1 cellular context compared by ENCODE assay signal in the genomic region with DNA sequence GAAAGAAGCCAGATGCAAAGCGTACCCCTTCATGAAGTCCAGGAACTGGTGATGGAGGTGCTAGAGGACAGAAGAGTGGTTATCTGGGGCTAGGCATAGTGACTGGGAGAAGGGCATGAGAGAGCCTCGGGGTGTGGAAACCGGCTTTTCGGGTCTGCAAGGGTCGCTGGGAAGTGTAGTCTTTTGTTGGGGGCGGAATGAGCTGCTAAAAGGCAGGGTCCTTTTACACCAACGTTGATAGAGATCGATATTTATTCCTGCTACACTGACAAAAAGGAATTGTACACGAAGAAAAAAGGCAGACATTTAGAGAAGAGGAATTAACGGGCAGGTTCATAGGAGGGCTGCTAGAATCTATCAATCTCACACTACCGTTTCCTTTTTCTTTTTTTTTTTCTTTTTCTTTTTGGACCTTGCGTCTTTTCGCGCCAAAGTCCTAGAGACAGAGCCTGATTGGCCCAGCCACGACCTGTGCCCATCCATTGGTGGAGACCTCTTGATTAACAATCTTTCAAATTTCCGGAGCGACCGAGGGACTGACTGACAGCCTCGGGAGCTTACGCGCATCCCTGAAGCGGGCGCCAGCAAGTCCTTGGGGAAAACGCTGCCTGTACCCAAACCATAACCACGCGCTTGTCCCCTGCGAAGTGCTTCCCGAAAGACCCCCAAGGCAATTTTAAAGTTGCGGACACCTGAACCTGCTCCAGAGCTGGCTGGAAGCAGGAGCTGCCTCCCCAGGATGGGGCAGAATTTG.
TF ChIP-seq lines count a peak whose summit lies in the region.

No MANE protein-coding gene starts in this region.

TF ChIP-seq in K562, 482 proteins besides CTCF, POLR2A, EP300 and RAD21 (continued from another document and continues in another):
- TF ChIP-seq, protein P1, sequence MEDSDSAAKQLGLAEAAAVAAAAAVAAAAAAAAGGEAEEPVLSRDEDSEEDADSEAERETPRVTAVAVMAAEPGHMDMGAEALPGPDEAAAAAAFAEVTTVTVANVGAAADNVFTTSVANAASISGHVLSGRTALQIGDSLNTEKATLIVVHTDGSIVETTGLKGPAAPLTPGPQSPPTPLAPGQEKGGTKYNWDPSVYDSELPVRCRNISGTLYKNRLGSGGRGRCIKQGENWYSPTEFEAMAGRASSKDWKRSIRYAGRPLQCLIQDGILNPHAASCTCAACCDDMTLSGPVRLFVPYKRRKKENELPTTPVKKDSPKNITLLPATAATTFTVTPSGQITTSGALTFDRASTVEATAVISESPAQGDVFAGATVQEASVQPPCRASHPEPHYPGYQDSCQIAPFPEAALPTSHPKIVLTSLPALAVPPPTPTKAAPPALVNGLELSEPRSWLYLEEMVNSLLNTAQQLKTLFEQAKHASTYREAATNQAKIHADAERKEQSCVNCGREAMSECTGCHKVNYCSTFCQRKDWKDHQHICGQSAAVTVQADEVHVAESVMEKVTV (CRISPR knock-in tag; IDR thresholded peaks at IDR 0.05) = no peak
- TF ChIP-seq YY1 (IDR thresholded peaks at IDR 0.05; ENCODE audit: borderline replicate concordance in 1 of 3, control insufficient read depth in 1 of 3, extremely low read depth in 1 of 3, insufficient read depth in 3 of 3, insufficient read length in 1 of 3, insufficient replicate concordance in 2 of 3, low read depth in 1 of 3, low read length in 2 of 3) (no peak), FOS (IDR thresholded peaks at IDR 0.05; ENCODE audit: extremely low read depth, insufficient read length) (peak; percentile 81), POLR2AphosphoS5 (IDR thresholded peaks at IDR 0.05; ENCODE audit: control insufficient read depth, insufficient read depth, low read depth, low read length) (0 out of 2 replicates have a peak, but pooled peaks have one; percentile 13), POLR2H (tag; IDR thresholded peaks at IDR 0.05; ENCODE audit: low read depth) (0 out of 2 replicates have a peak, but pooled peaks have one; percentile 43), HCFC1 (IDR thresholded peaks at IDR 0.05; ENCODE audit: low read depth, low read length) (peak; percentile 86), DPF2 (IDR thresholded peaks at IDR 0.05) (no peak), MYC (IDR thresholded peaks at IDR 0.05; ENCODE audit: low read depth, low read length) (0 out of 2 replicates have a peak, but pooled peaks have one; percentile 8), MYC (CRISPR knock-in tag; IDR thresholded peaks at IDR 0.05; ENCODE audit: borderline replicate concordance, low read depth) (no peak), CHD2 (IDR thresholded peaks at IDR 0.05; ENCODE audit: low read depth, low read length) (no peak), ARNT (IDR thresholded peaks at IDR 0.05) (peak; percentile 22 to 95; a peak in 2 of 4 replicates), NR2C2 (CRISPR knock-in tag; IDR thresholded peaks at IDR 0.05) (no peak), NR2C2 (tag; IDR thresholded peaks at IDR 0.05) (peak; percentile 23; the same call in 1 of the 2 replicates), SRSF3 (IDR thresholded peaks at IDR 0.05; ENCODE audit: insufficient read depth, low read length) (no peak), RBM25 (IDR thresholded peaks at IDR 0.05; ENCODE audit: low read depth, low read length, severe bottlenecking) (peak; percentile 54), FOXK2 (conservative IDR thresholded peaks at IDR 0.05 in 1 of 2, IDR thresholded peaks at IDR 0.05 in 1 of 2; ENCODE audit: low read depth in 2 of 2) (peak in 1 of 2 experiments; percentile 53; a peak in 1 of 4 replicates), NFYB (IDR thresholded peaks at IDR 0.05; ENCODE audit: extremely low read depth, insufficient read length) (peak; percentile 72), MEIS2 (IDR thresholded peaks at IDR 0.05; ENCODE audit: partially characterized antibody) (peak; percentile 61), PHF21A (IDR thresholded peaks at IDR 0.05; ENCODE audit: borderline replicate concordance, low read depth) (peak; percentile 94; the same call in 1 of the 2 replicates), ZNF121 (CRISPR knock-in tag; conservative IDR thresholded peaks at IDR 0.05) (no peak), GABPA (tag; conservative IDR thresholded peaks at IDR 0.05; ENCODE audit: low read depth) (peak; percentile 28; the same call in 1 of the 2 replicates), KLF10 (CRISPR knock-in tag; IDR thresholded peaks at IDR 0.05) (no peak), HNRNPUL1 (IDR thresholded peaks at IDR 0.05; ENCODE audit: low read length) (no peak), NR2C1 (IDR thresholded peaks at IDR 0.05) (peak; percentile 45; the same call in 1 of the 2 replicates), NR2C1 (tag; IDR thresholded peaks at IDR 0.05) (0 out of 2 replicates have a peak, but pooled peaks have one; percentile 24), TOE1 (IDR thresholded peaks at IDR 0.05; ENCODE audit: borderline replicate concordance) (no peak), TOE1 (CRISPR knock-in tag; IDR thresholded peaks at IDR 0.05; ENCODE audit: borderline replicate concordance, low read depth) (no peak), ATF7 (IDR thresholded peaks at IDR 0.05) (peak; percentile 36; the same call in 1 of the 2 replicates), SAP30 (IDR thresholded peaks at IDR 0.05; ENCODE audit: borderline replicate concordance, insufficient read depth, low read depth, low read length, poor library complexity, severe bottlenecking) (peak; percentile 70), TCF7 (IDR thresholded peaks at IDR 0.05; ENCODE audit: borderline replicate concordance) (no peak)
- TF ChIP-seq, protein P2, sequence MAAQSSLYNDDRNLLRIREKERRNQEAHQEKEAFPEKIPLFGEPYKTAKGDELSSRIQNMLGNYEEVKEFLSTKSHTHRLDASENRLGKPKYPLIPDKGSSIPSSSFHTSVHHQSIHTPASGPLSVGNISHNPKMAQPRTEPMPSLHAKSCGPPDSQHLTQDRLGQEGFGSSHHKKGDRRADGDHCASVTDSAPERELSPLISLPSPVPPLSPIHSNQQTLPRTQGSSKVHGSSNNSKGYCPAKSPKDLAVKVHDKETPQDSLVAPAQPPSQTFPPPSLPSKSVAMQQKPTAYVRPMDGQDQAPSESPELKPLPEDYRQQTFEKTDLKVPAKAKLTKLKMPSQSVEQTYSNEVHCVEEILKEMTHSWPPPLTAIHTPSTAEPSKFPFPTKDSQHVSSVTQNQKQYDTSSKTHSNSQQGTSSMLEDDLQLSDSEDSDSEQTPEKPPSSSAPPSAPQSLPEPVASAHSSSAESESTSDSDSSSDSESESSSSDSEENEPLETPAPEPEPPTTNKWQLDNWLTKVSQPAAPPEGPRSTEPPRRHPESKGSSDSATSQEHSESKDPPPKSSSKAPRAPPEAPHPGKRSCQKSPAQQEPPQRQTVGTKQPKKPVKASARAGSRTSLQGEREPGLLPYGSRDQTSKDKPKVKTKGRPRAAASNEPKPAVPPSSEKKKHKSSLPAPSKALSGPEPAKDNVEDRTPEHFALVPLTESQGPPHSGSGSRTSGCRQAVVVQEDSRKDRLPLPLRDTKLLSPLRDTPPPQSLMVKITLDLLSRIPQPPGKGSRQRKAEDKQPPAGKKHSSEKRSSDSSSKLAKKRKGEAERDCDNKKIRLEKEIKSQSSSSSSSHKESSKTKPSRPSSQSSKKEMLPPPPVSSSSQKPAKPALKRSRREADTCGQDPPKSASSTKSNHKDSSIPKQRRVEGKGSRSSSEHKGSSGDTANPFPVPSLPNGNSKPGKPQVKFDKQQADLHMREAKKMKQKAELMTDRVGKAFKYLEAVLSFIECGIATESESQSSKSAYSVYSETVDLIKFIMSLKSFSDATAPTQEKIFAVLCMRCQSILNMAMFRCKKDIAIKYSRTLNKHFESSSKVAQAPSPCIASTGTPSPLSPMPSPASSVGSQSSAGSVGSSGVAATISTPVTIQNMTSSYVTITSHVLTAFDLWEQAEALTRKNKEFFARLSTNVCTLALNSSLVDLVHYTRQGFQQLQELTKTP (IDR thresholded peaks at IDR 0.05; ENCODE audit: low read depth in 1 of 2, partially characterized antibody in 2 of 2) = peak in 1 of 2 experiments; percentile 96
- TF ChIP-seq, protein P3, sequence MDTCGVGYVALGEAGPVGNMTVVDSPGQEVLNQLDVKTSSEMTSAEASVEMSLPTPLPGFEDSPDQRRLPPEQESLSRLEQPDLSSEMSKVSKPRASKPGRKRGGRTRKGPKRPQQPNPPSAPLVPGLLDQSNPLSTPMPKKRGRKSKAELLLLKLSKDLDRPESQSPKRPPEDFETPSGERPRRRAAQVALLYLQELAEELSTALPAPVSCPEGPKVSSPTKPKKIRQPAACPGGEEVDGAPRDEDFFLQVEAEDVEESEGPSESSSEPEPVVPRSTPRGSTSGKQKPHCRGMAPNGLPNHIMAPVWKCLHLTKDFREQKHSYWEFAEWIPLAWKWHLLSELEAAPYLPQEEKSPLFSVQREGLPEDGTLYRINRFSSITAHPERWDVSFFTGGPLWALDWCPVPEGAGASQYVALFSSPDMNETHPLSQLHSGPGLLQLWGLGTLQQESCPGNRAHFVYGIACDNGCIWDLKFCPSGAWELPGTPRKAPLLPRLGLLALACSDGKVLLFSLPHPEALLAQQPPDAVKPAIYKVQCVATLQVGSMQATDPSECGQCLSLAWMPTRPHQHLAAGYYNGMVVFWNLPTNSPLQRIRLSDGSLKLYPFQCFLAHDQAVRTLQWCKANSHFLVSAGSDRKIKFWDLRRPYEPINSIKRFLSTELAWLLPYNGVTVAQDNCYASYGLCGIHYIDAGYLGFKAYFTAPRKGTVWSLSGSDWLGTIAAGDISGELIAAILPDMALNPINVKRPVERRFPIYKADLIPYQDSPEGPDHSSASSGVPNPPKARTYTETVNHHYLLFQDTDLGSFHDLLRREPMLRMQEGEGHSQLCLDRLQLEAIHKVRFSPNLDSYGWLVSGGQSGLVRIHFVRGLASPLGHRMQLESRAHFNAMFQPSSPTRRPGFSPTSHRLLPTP (IDR thresholded peaks at IDR 0.05; ENCODE audit: borderline replicate concordance, extremely low read depth, insufficient read length) = no peak
- TF ChIP-seq, protein P4, sequence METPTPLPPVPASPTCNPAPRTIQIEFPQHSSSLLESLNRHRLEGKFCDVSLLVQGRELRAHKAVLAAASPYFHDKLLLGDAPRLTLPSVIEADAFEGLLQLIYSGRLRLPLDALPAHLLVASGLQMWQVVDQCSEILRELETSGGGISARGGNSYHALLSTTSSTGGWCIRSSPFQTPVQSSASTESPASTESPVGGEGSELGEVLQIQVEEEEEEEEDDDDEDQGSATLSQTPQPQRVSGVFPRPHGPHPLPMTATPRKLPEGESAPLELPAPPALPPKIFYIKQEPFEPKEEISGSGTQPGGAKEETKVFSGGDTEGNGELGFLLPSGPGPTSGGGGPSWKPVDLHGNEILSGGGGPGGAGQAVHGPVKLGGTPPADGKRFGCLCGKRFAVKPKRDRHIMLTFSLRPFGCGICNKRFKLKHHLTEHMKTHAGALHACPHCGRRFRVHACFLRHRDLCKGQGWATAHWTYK (CRISPR knock-in tag; IDR thresholded peaks at IDR 0.05) = no peak
- TF ChIP-seq, protein P5, sequence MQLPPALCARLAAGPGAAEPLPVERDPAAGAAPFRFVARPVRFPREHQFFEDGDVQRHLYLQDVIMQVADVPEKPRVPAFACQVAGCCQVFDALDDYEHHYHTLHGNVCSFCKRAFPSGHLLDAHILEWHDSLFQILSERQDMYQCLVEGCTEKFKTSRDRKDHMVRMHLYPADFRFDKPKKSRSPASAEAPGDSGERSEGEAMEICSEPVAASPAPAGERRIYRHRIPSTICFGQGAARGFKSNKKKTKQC (CRISPR knock-in tag; IDR thresholded peaks at IDR 0.05) = no peak
- TF ChIP-seq, protein P6, sequence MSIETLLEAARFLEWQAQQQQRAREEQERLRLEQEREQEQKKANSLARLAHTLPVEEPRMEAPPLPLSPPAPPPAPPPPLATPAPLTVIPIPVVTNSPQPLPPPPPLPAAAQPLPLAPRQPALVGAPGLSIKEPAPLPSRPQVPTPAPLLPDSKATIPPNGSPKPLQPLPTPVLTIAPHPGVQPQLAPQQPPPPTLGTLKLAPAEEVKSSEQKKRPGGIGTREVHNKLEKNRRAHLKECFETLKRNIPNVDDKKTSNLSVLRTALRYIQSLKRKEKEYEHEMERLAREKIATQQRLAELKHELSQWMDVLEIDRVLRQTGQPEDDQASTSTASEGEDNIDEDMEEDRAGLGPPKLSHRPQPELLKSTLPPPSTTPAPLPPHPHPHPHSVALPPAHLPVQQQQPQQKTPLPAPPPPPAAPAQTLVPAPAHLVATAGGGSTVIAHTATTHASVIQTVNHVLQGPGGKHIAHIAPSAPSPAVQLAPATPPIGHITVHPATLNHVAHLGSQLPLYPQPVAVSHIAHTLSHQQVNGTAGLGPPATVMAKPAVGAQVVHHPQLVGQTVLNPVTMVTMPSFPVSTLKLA (conservative IDR thresholded peaks at IDR 0.05) = peak; percentile 34 to 52; a peak in 2 of 4 replicates
- TF ChIP-seq, protein P7, sequence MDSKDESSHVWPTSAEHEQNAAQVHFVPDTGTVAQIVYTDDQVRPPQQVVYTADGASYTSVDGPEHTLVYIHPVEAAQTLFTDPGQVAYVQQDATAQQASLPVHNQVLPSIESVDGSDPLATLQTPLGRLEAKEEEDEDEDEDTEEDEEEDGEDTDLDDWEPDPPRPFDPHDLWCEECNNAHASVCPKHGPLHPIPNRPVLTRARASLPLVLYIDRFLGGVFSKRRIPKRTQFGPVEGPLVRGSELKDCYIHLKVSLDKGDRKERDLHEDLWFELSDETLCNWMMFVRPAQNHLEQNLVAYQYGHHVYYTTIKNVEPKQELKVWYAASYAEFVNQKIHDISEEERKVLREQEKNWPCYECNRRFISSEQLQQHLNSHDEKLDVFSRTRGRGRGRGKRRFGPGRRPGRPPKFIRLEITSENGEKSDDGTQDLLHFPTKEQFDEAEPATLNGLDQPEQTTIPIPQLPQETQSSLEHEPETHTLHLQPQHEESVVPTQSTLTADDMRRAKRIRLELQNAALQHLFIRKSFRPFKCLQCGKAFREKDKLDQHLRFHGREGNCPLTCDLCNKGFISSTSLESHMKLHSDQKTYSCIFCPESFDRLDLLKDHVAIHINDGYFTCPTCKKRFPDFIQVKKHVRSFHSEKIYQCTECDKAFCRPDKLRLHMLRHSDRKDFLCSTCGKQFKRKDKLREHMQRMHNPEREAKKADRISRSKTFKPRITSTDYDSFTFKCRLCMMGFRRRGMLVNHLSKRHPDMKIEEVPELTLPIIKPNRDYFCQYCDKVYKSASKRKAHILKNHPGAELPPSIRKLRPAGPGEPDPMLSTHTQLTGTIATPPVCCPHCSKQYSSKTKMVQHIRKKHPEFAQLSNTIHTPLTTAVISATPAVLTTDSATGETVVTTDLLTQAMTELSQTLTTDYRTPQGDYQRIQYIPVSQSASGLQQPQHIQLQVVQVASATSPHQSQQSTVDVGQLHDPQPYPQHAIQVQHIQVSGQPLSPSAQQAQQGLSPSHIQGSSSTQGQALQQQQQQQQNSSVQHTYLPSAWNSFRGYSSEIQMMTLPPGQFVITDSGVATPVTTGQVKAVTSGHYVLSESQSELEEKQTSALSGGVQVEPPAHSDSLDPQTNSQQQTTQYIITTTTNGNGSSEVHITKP (IDR thresholded peaks at IDR 0.05; ENCODE audit: partially characterized antibody) = no peak
